ENCODE assay signal across 11 cellular contexts in genomic region chrX:17553451-17553850, GRCh38.
A peak's percentile ranks its signal among the peaks of the same experiment; 100 is the strongest.
DNase-seq lines count a peak whose midpoint lies in the region; ATAC-seq and TF ChIP-seq lines count a peak whose summit lies in the region.
"Had no signal": no experiment of that assay in that cellular context is flagged by ENCODE, and none has a peak within 500 bp of the region (broad histone marks: within the 10 kb centered on the region; RNA-seq: fewer than 3 reads in every experiment).

No MANE protein-coding gene starts in this region.

- DNase-seq in Caki2 (ENCODE audit: low read depth) (peak; percentile 75), NCI-H460 (ENCODE audit: extremely low read depth, low read depth) (peak; percentile 26), epithelial cell of esophagus (ENCODE audit: low read depth) (peak; percentile 83), omental fat pad (ENCODE audit: low spot score) (no peak), T-helper 9 cell (no peak), A673 (ENCODE audit: low spot score) (no peak), NCI-H1092 (lab: John Stamatoyannopoulos, UW) (no peak)
- no peak for DNase-seq in stimulated activated CD4-positive, alpha-beta T cell treated with anti-CD3 and anti-CD28 coated beads, Interleukin-12 subunit alpha, Interleukin-12 subunit beta, amount 100 ng/mL, for 4 hours
- DNase-seq: activated T-cell treated with anti-CD3 and anti-CD28 coated beads, Interleukin-2, amount 50 U/mL, for 24 hours; dorsolateral prefrontal cortex had no signal

- in situ Hi-C loops in Caki2 (cut with HindIII; ENCODE audit: low pct_unique_long_range_greater_than_20kb, low sequenced_read_pairs), result no loop called here

- no peaks in the 10 kb centered on the region for H3K9me3 ChIP-seq in A673 (ENCODE audit: low read depth, low read length, poor library complexity, severe bottlenecking)

- intact Hi-C loops in A673 (cut with micrococcal nuclease; ENCODE audit: unreplicated experiment), result no loop called here

- no peak overlapping the region for H3K4me3 ChIP-seq in epithelial cell of esophagus (ENCODE audit: low read length)
- no peak overlapping the region for H3K4me3 ChIP-seq in A673 (ENCODE audit: low read depth, low read length, poor library complexity, severe bottlenecking)
- H3K4me3 ChIP-seq: dorsolateral prefrontal cortex had no signal

- POLR2A ChIA-PET in A673 (lab: Charles Lee; ENCODE audit: low non-redundant PET), result no interaction called here

- BruUV-seq in A673 (replicated peaks; lab: Mats Ljungman, UMichigan), result no TSS peak

- CTCF ChIA-PET in A673 (lab: Charles Lee), result no interaction called here

- peak; percentile 54 for ATAC-seq in omental fat pad (ENCODE audit: low FRiP score)
- ATAC-seq: CD8-positive, alpha-beta T cell had no signal

- H3K27ac ChIP-seq in A673 (ENCODE audit: low read depth, low read length, poor library complexity, severe bottlenecking), result no peak overlapping the region
- H3K27ac ChIP-seq: dorsolateral prefrontal cortex had no signal

- H3K36me3 ChIP-seq in A673 (ENCODE audit: insufficient read depth, low read length, poor library complexity, severe bottlenecking), result no peaks in the 10 kb centered on the region

- H3K27me3 ChIP-seq in A673 (replicated peaks; ENCODE audit: insufficient read depth, low read depth, low read length, poor library complexity), result no peaks in the 10 kb centered on the region

- TF ChIP-seq CTCF in epithelial cell of esophagus (IDR thresholded peaks at IDR 0.05; ENCODE audit: insufficient read depth, low read depth, low read length, missing control alignments) (no peak), omental fat pad (IDR thresholded peaks at IDR 0.05) (no peak), A673 (conservative IDR thresholded peaks at IDR 0.05; ENCODE audit: low read depth, low read length) (no peak)

- no peaks in the 10 kb centered on the region for H3K4me1 ChIP-seq in A673 (ENCODE audit: insufficient read depth, low read length, poor library complexity, severe bottlenecking)

Comparison
In these comparisons a context has a peak if more than half of its experiments do, and no peak if none do; other contexts are left out.
1. DNase-seq: peak in Caki2 (single experiment), NCI-H460 (single experiment) and epithelial cell of esophagus (single experiment); none in omental fat pad (single experiment), T-helper 9 cell (single experiment), A673 (single experiment), stimulated activated CD4-positive, alpha-beta T cell treated with anti-CD3 and anti-CD28 coated beads, Interleukin-12 subunit alpha, Interleukin-12 subunit beta, amount 100 ng/mL, for 4 hours (single experiment) and NCI-H1092 (single experiment).